In the genomic region with DNA sequence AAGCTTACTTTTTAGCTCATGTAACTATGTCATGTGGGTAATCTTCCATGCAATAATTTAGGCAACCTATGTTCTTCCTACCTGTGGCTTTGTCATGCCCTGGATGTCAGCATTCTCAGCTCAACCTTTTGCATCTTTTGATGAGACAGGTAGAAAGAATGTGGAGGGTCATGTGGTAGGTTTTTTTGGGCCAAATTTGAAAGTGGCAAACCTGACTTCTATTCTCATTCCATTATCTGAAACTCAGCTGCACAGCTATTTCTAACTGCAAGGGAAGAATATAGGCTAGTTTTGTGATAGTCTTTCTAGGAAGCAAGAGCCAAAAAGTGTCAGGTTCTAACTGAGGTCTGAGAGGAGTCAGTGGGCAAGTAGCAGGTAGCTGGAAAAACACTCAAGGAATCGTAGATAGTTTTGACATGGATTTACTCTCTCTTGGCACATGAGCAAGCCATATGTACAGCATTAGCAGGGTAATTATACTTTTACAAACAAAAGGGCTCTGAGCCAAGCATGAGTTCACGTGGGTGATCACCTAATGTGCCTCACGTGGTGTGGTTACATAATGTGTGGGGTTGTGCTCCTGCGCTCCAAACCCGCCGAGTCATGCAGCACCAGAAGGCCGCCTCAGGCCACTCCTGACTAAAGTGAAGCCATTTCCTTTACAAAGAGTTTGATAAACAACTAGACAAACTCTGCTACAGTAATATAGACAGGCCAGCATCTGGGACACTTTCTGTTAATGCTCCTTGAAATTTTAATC, we compare ENCODE assay signal across 16 cellular contexts.
DNase-seq lines count a peak whose midpoint lies in the region; ATAC-seq and TF ChIP-seq lines count a peak whose summit lies in the region.
"Had no signal": no experiment of that assay in that cellular context is flagged by ENCODE, and none has a peak within 500 bp of the region (broad histone marks: within the 10 kb centered on the region; RNA-seq: fewer than 3 reads in every experiment).

No MANE protein-coding gene starts in this region.

- peaks cover 4% of the 10 kb centered on the region for H3K9me3 ChIP-seq in A673 (ENCODE audit: low read depth, low read length, poor library complexity, severe bottlenecking)

- H3K27me3 ChIP-seq in A673 (replicated peaks; ENCODE audit: insufficient read depth, low read depth, low read length, poor library complexity): no peaks in the 10 kb centered on the region

- no peak for TF ChIP-seq CTCF in A673 (conservative IDR thresholded peaks at IDR 0.05; ENCODE audit: low read depth, low read length)
- TF ChIP-seq CTCF in GM12865 (IDR thresholded peaks at IDR 0.05; ENCODE audit: insufficient read depth, low read depth, low read length, missing control alignments): no peak

- no TSS peak for BruUV-seq in A673 (replicated peaks; lab: Mats Ljungman, UMichigan)

- H3K4me3 ChIP-seq in A673 (ENCODE audit: low read depth, low read length, poor library complexity, severe bottlenecking) (no peak overlapping the region), GM12865 (ENCODE audit: low read depth, low read length) (no peak overlapping the region)

- ATAC-seq in GM21515 (IDR thresholded peaks at IDR 0.05; ENCODE audit: unreplicated experiment) (no peak), HG03432 (IDR thresholded peaks at IDR 0.05; ENCODE audit: unreplicated experiment) (no peak)
- ATAC-seq: stimulated activated effector memory CD8-positive, alpha-beta T cell treated with anti-CD3 and anti-CD28 coated beads, Interleukin-12 subunit alpha, Interleukin-12 subunit beta, amount 100 ng/mL, for 72 hours had no signal

- POLR2A ChIA-PET in A673 (lab: Charles Lee; ENCODE audit: low non-redundant PET): no interaction called here

- H3K27ac ChIP-seq in A673 (ENCODE audit: low read depth, low read length, poor library complexity, severe bottlenecking): no peak overlapping the region

- CTCF ChIA-PET in A673 (lab: Charles Lee): no interaction called here

- no peaks in the 10 kb centered on the region for H3K4me1 ChIP-seq in A673 (ENCODE audit: insufficient read depth, low read length, poor library complexity, severe bottlenecking)

- DNase-seq in A673 (ENCODE audit: low spot score) (peak; percentile 17), GM12865 (ENCODE audit: low read depth) (peak; percentile 21), RPMI8226 (peak; percentile 25), fibroblast of peridontal ligament (ENCODE audit: extremely low read depth) (peak; percentile 44), NCI-H1930 (lab: John Stamatoyannopoulos, UW) (no peak)
- no peak for DNase-seq in stimulated activated naive CD4-positive, alpha-beta T cell (lab: John Stamatoyannopoulos, UW)
- DNase-seq: activated CD4-positive, alpha-beta memory T cell treated with anti-CD3 and anti-CD28 coated beads, Interleukin-2, amount 10 ng/mL, durations not matched to agents 7 days and 5 days; activated effector memory CD4-positive, alpha-beta T cell treated with anti-CD3 and anti-CD28 coated beads, Interleukin-2, amount 50 U/mL, for 16 hours; GF-D8; KBM-7; NCI-H345; posterior cingulate gyrus; T-helper 9 cell had no signal

- intact Hi-C loops in A673 (cut with micrococcal nuclease; ENCODE audit: unreplicated experiment): no loop called here

- H3K36me3 ChIP-seq in A673 (ENCODE audit: insufficient read depth, low read length, poor library complexity, severe bottlenecking): no peaks in the 10 kb centered on the region

Comparison
In these comparisons a context has a peak if more than half of its experiments do, and no peak if none do; other contexts are left out.
1. DNase-seq: peak in A673 (single experiment), GM12865 (single experiment), RPMI8226 (single experiment) and fibroblast of peridontal ligament (single experiment); none in stimulated activated naive CD4-positive, alpha-beta T cell (0 of 6) and NCI-H1930 (0 of 2).